ENCODE assay signal across 30 cellular contexts in the genomic region with DNA sequence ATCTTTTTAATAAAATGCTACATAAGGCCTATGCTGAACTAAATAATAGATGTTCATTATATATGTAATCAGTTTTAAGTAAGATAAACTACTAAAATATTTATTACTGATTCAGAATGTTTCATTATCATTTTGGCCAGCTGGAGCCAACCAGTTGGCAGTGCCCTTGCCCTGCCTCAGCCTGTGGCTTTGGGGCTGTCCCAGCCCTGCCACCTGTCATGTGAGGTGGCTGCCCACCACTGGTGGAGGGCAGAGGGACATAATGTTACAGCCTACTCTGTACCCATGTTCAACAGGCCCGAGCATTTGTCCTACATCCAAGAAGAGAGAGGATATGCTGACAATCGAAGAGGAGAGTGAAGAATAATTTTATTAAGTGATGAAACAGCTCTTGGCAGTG.
"Had no signal": no experiment of that assay in that cellular context is flagged by ENCODE, and none has a peak within 500 bp of the region (broad histone marks: within the 10 kb centered on the region; RNA-seq: fewer than 3 reads in every experiment).

No MANE protein-coding gene starts in this region.

- H3K27ac ChIP-seq: adrenal gland, ascending aorta, body of pancreas, brain microvascular endothelial cell, breast epithelium, cardiac muscle cell had no signal

- H3K4me1 ChIP-seq: adrenal gland, ascending aorta, body of pancreas, breast epithelium had no signal

- H3K4me3 ChIP-seq: adrenal gland, ascending aorta, body of pancreas, breast epithelium, cardiac muscle cell had no signal

- H3K36me3 ChIP-seq: adrenal gland, ascending aorta, brain microvascular endothelial cell, breast epithelium, cardiac muscle cell had no signal

- DNase-seq: activated effector memory CD4-positive, alpha-beta T cell treated with anti-CD3 and anti-CD28 coated beads, Interleukin-2, amount 50 U/mL, for 16 hours; activated effector memory CD4-positive, alpha-beta T cell treated with Interleukin-2 at 50 U/mL for 16 hours; activated gamma-delta T cell; activated gamma-delta T cell treated with Interleukin-2 at 50 U/mL for 16 hours; activated naive CD4-positive, alpha-beta T cell; activated naive CD4-positive, alpha-beta T cell treated with anti-CD3 and anti-CD28 coated beads for 36 hours; activated naive CD4-positive, alpha-beta T cell treated with anti-CD3 and anti-CD28 coated beads, Interleukin-2, amount 10 ng/mL, durations not matched to agents 7 days and 5 days; activated naive CD4-positive, alpha-beta T cell treated with anti-CD3 and anti-CD28 coated beads, Interleukin-2, amount 50 U/mL, for 16 hours; activated naive CD4-positive, alpha-beta T cell treated with Interleukin-2 at 50 U/mL for 16 hours; activated naive CD8-positive, alpha-beta T cell treated with anti-CD3 and anti-CD28 coated beads for 36 hours; activated naive CD8-positive, alpha-beta T cell treated with anti-CD3 and anti-CD28 coated beads, Interleukin-2, amount 10 ng/mL, durations not matched to agents 7 days and 5 days; activated naive CD8-positive, alpha-beta T cell treated with anti-CD3 and anti-CD28 coated beads, Interleukin-2, amount 50 U/mL, for 24 hours; activated T-cell treated with anti-CD3 and anti-CD28 coated beads, Interleukin-2, amount 50 U/mL, for 1 hour; activated T-cell treated with anti-CD3 and anti-CD28 coated beads, Interleukin-2, amount 50 U/mL, for 24 hours; activated T-cell treated with anti-CD3 and anti-CD28 coated beads, Interleukin-2, amount 50 U/mL, for 4 hours; activated T-cell treated with anti-CD3 and anti-CD28 coated beads, Interleukin-2, amount 50 U/mL, for 48 hours; activated T-cell treated with anti-CD3 and anti-CD28 coated beads, Interleukin-2, amount 50 U/mL, for 72 hours; adrenal gland; amniotic stem cell; amygdala; anterior cingulate cortex; aorta; body of pancreas; brain microvascular endothelial cell; caudate nucleus; central memory CD4-positive, alpha-beta T cell; cerebellar nuclear complex had no signal

- H3K27me3 ChIP-seq: adrenal gland, ascending aorta, body of pancreas, brain microvascular endothelial cell, breast epithelium, cardiac muscle cell had no signal

- H3K9me3 ChIP-seq: adrenal gland, ascending aorta, body of pancreas had no signal
